ENCODE assay signal across 33 cellular contexts in the genomic region with DNA sequence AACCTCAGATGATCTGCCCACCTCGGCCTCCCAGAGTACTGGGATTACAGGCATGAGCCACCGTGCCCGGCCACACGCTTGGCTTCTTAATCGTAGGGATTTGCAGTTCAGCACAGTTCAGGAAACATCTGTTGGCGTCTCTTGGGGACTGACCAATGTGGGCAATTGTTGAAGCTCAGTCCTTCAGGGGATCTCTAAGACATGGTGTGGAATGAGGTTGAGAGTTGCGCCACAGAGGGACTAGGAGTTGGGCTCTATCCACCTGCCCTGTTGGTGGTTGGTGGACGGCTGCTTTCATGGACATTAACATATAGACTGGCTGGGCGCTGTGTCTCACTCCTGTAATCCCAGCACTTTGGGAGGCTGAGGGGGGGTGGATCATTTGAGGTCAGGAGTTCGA.
"Had no signal": no experiment of that assay in that cellular context is flagged by ENCODE, and none has a peak within 500 bp of the region (broad histone marks: within the 10 kb centered on the region; RNA-seq: fewer than 3 reads in every experiment).

No MANE protein-coding gene starts in this region.

- H3K4me3 ChIP-seq: ascending aorta, breast epithelium, cardiac muscle cell, colonic mucosa, dorsolateral prefrontal cortex, esophagus muscularis mucosa, gastrocnemius medialis, heart left ventricle had no signal

- H3K4me1 ChIP-seq: ascending aorta, breast epithelium, colonic mucosa, esophagus muscularis mucosa, foreskin keratinocyte, gastrocnemius medialis, heart left ventricle had no signal

- H3K27me3 ChIP-seq: ascending aorta, breast epithelium, cardiac muscle cell, colonic mucosa, dorsolateral prefrontal cortex, esophagus muscularis mucosa, foreskin keratinocyte, gastrocnemius medialis, heart left ventricle had no signal

- DNase-seq: activated CD4-positive, alpha-beta memory T cell treated with anti-CD3 and anti-CD28 coated beads, Interleukin-2, amount 10 ng/mL, durations not matched to agents 7 days and 5 days; activated CD4-positive, alpha-beta T cell treated with anti-CD3 and anti-CD28 coated beads for 1 hour; activated CD4-positive, alpha-beta T cell treated with anti-CD3 and anti-CD28 coated beads for 4 hours; activated CD4-positive, alpha-beta T cell treated with anti-CD3 and anti-CD28 coated beads, Interleukin-2, amount 10 ng/mL, durations not matched to agents 7 days and 5 days; activated CD4-positive, alpha-beta T cell treated with anti-CD3 and anti-CD28 coated beads, Interleukin-2, amount 50 U/mL, for 4 hours; activated CD8-positive, alpha-beta memory T cell treated with anti-CD3 and anti-CD28 coated beads, Interleukin-2, amount 50 U/mL, for 48 hours; activated gamma-delta T cell; activated naive CD4-positive, alpha-beta T cell; activated naive CD4-positive, alpha-beta T cell treated with anti-CD3 and anti-CD28 coated beads, Interleukin-2, amount 10 ng/mL, durations not matched to agents 7 days and 5 days; activated naive CD8-positive, alpha-beta T cell treated with anti-CD3 and anti-CD28 coated beads, Interleukin-2, amount 10 ng/mL, durations not matched to agents 7 days and 5 days; activated T-cell treated with anti-CD3 and anti-CD28 coated beads for 4 hours; activated T-cell treated with anti-CD3 and anti-CD28 coated beads, Interleukin-2, amount 50 U/mL, for 24 hours; activated T-cell treated with anti-CD3 and anti-CD28 coated beads, Interleukin-2, amount 50 U/mL, for 72 hours; central memory CD4-positive, alpha-beta T cell; cerebellar nuclear complex; colonic mucosa; dorsolateral prefrontal cortex; effector memory CD4-positive, alpha-beta T cell; endodermal cell; erythroblast; foreskin keratinocyte; gastrocnemius medialis; glutamatergic neuron; heart left ventricle; T-helper 1 cell; T-helper 2 cell; T1000 had no signal

- H3K36me3 ChIP-seq: ascending aorta, breast epithelium, cardiac muscle cell, colonic mucosa, esophagus muscularis mucosa, gastrocnemius medialis, heart left ventricle had no signal

- H3K9me3 ChIP-seq: colonic mucosa had no signal

- ATAC-seq: activated naive CD4-positive, alpha-beta T cell treated with anti-CD3 and anti-CD28 coated beads, Interleukin-2, amount 50 U/mL, for 72 hours; activated T-cell treated with anti-CD3 and anti-CD28 coated beads, Interleukin-2, amount 50 U/mL, for 72 hours; foreskin keratinocyte; gastrocnemius medialis; heart left ventricle; WTC11 had no signal

- H3K27ac ChIP-seq: ascending aorta, breast epithelium, cardiac muscle cell, colonic mucosa, dorsolateral prefrontal cortex, esophagus muscularis mucosa, foreskin keratinocyte, gastrocnemius medialis, heart left ventricle had no signal
